In genomic region chr16:88781140-88782077, GRCh38 we compare ENCODE assay signal across 8 cellular contexts. TPM values are rescaled to one million over a fixed set of nuclear protein-coding genes. Genes with fewer than 3 reads are reported as not detected.
DNase-seq lines count a peak whose midpoint lies in the region; ATAC-seq and TF ChIP-seq lines count a peak whose summit lies in the region.

No MANE protein-coding gene starts in this region.

- intact Hi-C loops in CD4-positive, alpha-beta T cell (cut with DNase I, micrococcal nuclease), result loop anchor here in 1 of 2 experiments (1.0 to 2.0 kb wide), 3 partner anchors 21 to 100 kb away; partner anchors contain the start of gene CDT1

- H3K36me3 Mint-ChIP-seq in CD4-positive, alpha-beta T cell (ENCODE audit: low read depth), result no peaks in the 10 kb centered on the region
- peaks cover 15% of the 10 kb centered on the region for H3K36me3 Mint-ChIP-seq in activated CD8-positive, alpha-beta T cell treated with anti-CD3 and anti-CD28 coated beads, Interleukin-2, amount 10 ng/mL, durations not matched to agents 7 days and 5 days (ENCODE audit: low read depth)
- peaks cover 7 to 10% of the 10 kb centered on the region in 2 donors for H3K36me3 Mint-ChIP-seq in stimulated activated naive B cell treated with anti-CD40 and anti-IgM and Interleukin-4, amounts not matched to agents 10 μg/mL and 1 μg/mL and 100 μg/mL, for 72 hours

- peak in 9 of 10 experiments; percentile 40 to 71 (median 59) for DNase-seq in CD4-positive, alpha-beta T cell
- peak; percentile 80 for DNase-seq in activated CD8-positive, alpha-beta T cell treated with anti-CD3 and anti-CD28 coated beads, Interleukin-2, amount 10 ng/mL, durations not matched to agents 7 days and 5 days
- no peak for DNase-seq in stimulated activated naive B cell treated with anti-CD40 and anti-IgM and Interleukin-4, amounts not matched to agents 10 μg/mL and 1 μg/mL and 100 μg/mL, for 72 hours
- DNase-seq in NCI-H2196 treated with DMSO at 0.1 percent for 48 hours (lab: John Stamatoyannopoulos, UW; ENCODE audit: unreplicated experiment) (no peak), HuH-7 (ENCODE audit: low spot score) (no peak)

- CTCF ChIA-PET in CD4-positive, alpha-beta T cell (lab: Charles Lee), result interaction anchor here (1.0 to 7.0 kb wide), 11 partner anchors 15 to 727 kb away, joined by 3 to 58 read pairs (median 3); partner anchors contain the start of genes GALNS and TRAPPC2L
- CTCF ChIA-PET in activated CD8-positive, alpha-beta T cell treated with anti-CD3 and anti-CD28 coated beads, Interleukin-2, amount 10 ng/mL, durations not matched to agents 7 days and 5 days (lab: Charles Lee), result interaction anchor here (0.6 to 3.2 kb wide), 13 partner anchors 9 to 533 kb away, joined by 3 to 14 read pairs (median 6); partner anchors contain the start of genes APRT and CDT1

- peak; percentile 58 for ATAC-seq in CD4-positive, alpha-beta T cell (ENCODE audit: poor library complexity)
- ATAC-seq in HG03432 (IDR thresholded peaks at IDR 0.05; ENCODE audit: unreplicated experiment) (peak; percentile 41), gastroesophageal sphincter (no peak), HG02970 (IDR thresholded peaks at IDR 0.05; ENCODE audit: low FRiP score, unreplicated experiment) (no peak)
- peak; percentile 59 for ATAC-seq in activated CD8-positive, alpha-beta T cell treated with anti-CD3 and anti-CD28 coated beads, Interleukin-2, amount 10 ng/mL, durations not matched to agents 7 days and 5 days
- ATAC-seq in stimulated activated naive B cell treated with anti-CD40 and anti-IgM and Interleukin-4, amounts not matched to agents 10 μg/mL and 1 μg/mL and 100 μg/mL, for 72 hours (replicated peaks), result peak; percentile 48 to 63

- H3K4me3 Mint-ChIP-seq in CD4-positive, alpha-beta T cell, result peak overlapping the region; percentile 88
- peak overlapping the region; percentile 87 for H3K4me3 Mint-ChIP-seq in activated CD8-positive, alpha-beta T cell treated with anti-CD3 and anti-CD28 coated beads, Interleukin-2, amount 10 ng/mL, durations not matched to agents 7 days and 5 days
- H3K4me3 Mint-ChIP-seq in stimulated activated naive B cell treated with anti-CD40 and anti-IgM and Interleukin-4, amounts not matched to agents 10 μg/mL and 1 μg/mL and 100 μg/mL, for 72 hours, result peak overlapping the region; percentile 66 to 86

- peak overlapping the region; percentile 75 for H3K27ac ChIP-seq in CD4-positive, alpha-beta T cell (ENCODE audit: low read depth, low read length)
- peak overlapping the region in 3 of 4 donors; percentile 88 to 99 (median 98) for H3K27ac ChIP-seq in gastroesophageal sphincter

- H3K36me3 ChIP-seq in gastroesophageal sphincter, result no peaks in the 10 kb centered on the region

- 64 to 80% methylated on average over 1 to 6 of the region's 28 CpGs for WGBS in gastroesophageal sphincter (ENCODE audit: low coverage in 1 of 2), 2 donors

- H3K4me1 ChIP-seq in gastroesophageal sphincter, result peaks cover 3 to 92% (median 65%) of the 10 kb centered on the region in 3 donors

- H3K27me3 Mint-ChIP-seq in CD4-positive, alpha-beta T cell, result no peaks in the 10 kb centered on the region
- H3K27me3 Mint-ChIP-seq in activated CD8-positive, alpha-beta T cell treated with anti-CD3 and anti-CD28 coated beads, Interleukin-2, amount 10 ng/mL, durations not matched to agents 7 days and 5 days (ENCODE audit: low read depth), result no peaks in the 10 kb centered on the region
- no peaks in the 10 kb centered on the region for H3K27me3 Mint-ChIP-seq in stimulated activated naive B cell treated with anti-CD40 and anti-IgM and Interleukin-4, amounts not matched to agents 10 μg/mL and 1 μg/mL and 100 μg/mL, for 72 hours

- no peak overlapping the region for H3K4me3 ChIP-seq in gastroesophageal sphincter

- no peak for TF ChIP-seq POLR2A in gastroesophageal sphincter (IDR thresholded peaks at IDR 0.05)

- POLR2A ChIA-PET in CD4-positive, alpha-beta T cell (lab: Charles Lee), result interaction anchor here (0.6 to 5.9 kb wide), 28 partner anchors 8 to 406 kb away, joined by 3 to 39 read pairs (median 5); partner anchors contain the start of genes APRT, GALNS, MVD and TRAPPC2L
- POLR2A ChIA-PET in activated CD8-positive, alpha-beta T cell treated with anti-CD3 and anti-CD28 coated beads, Interleukin-2, amount 10 ng/mL, durations not matched to agents 7 days and 5 days (lab: Charles Lee), result interaction anchor here (0.5 to 2.8 kb wide), 11 partner anchors 11 to 460 kb away, joined by 3 to 13 read pairs (median 4); partner anchors contain the start of genes APRT, CDT1, GALNS and TRAPPC2L

- H3K4me1 Mint-ChIP-seq in CD4-positive, alpha-beta T cell (ENCODE audit: low read depth), result peaks cover 52% of the 10 kb centered on the region
- H3K4me1 Mint-ChIP-seq in activated CD8-positive, alpha-beta T cell treated with anti-CD3 and anti-CD28 coated beads, Interleukin-2, amount 10 ng/mL, durations not matched to agents 7 days and 5 days (ENCODE audit: low read depth), result peaks cover 57% of the 10 kb centered on the region
- peaks cover 50 to 62% of the 10 kb centered on the region in 2 donors for H3K4me1 Mint-ChIP-seq in stimulated activated naive B cell treated with anti-CD40 and anti-IgM and Interleukin-4, amounts not matched to agents 10 μg/mL and 1 μg/mL and 100 μg/mL, for 72 hours

- no peak for TF ChIP-seq CTCF in CD4-positive, alpha-beta T cell (IDR thresholded peaks at IDR 0.05)
- no peak for TF ChIP-seq CTCF in gastroesophageal sphincter (IDR thresholded peaks at IDR 0.05)

- H3K9me3 ChIP-seq in CD4-positive, alpha-beta T cell (ENCODE audit: control insufficient read depth, low read length), result no peaks in the 10 kb centered on the region
- H3K9me3 ChIP-seq in gastroesophageal sphincter, result no peaks in the 10 kb centered on the region

- H3K9me3 Mint-ChIP-seq in CD4-positive, alpha-beta T cell, result no peaks in the 10 kb centered on the region
- no peaks in the 10 kb centered on the region for H3K9me3 Mint-ChIP-seq in activated CD8-positive, alpha-beta T cell treated with anti-CD3 and anti-CD28 coated beads, Interleukin-2, amount 10 ng/mL, durations not matched to agents 7 days and 5 days (ENCODE audit: insufficient read depth)
- H3K9me3 Mint-ChIP-seq in stimulated activated naive B cell treated with anti-CD40 and anti-IgM and Interleukin-4, amounts not matched to agents 10 μg/mL and 1 μg/mL and 100 μg/mL, for 72 hours, result no peaks in the 10 kb centered on the region

- no peaks in the 10 kb centered on the region for H3K27me3 ChIP-seq in CD4-positive, alpha-beta T cell (ENCODE audit: control insufficient read depth, insufficient read depth, low read length)
- H3K27me3 ChIP-seq in gastroesophageal sphincter, result no peaks in the 10 kb centered on the region

- TF ChIP-seq EP300 in gastroesophageal sphincter (IDR thresholded peaks at IDR 0.05), result no peak

- H3K27ac Mint-ChIP-seq in CD4-positive, alpha-beta T cell, result peak overlapping the region; percentile 89
- peak overlapping the region; percentile 92 for H3K27ac Mint-ChIP-seq in activated CD8-positive, alpha-beta T cell treated with anti-CD3 and anti-CD28 coated beads, Interleukin-2, amount 10 ng/mL, durations not matched to agents 7 days and 5 days
- peak overlapping the region; percentile 11 for H3K27ac Mint-ChIP-seq in stimulated activated naive B cell treated with anti-CD40 and anti-IgM and Interleukin-4, amounts not matched to agents 10 μg/mL and 1 μg/mL and 100 μg/mL, for 72 hours

RNA-seq across cellular contexts. Expression of gene PIEZO1, which starts 3.6 kb away (rescaled TPM):
- total RNA-seq in CD4-positive, alpha-beta T cell, result 100 to 1,000 TPM; 142 to 146 TPM
- total RNA-seq in activated CD8-positive, alpha-beta T cell treated with anti-CD3 and anti-CD28 coated beads, Interleukin-2, amount 10 ng/mL, durations not matched to agents 7 days and 5 days, result 100 to 1,000 TPM; 226 to 230 TPM
- total RNA-seq in gastroesophageal sphincter, result 100 to 1,000 TPM; 105 to 248 (median 172) TPM

RNA-seq across cellular contexts. Expression of gene CDT1, which starts 22.2 kb away (rescaled TPM):
- total RNA-seq in CD4-positive, alpha-beta T cell, result 1 to 10 TPM in 1 of 2 experiments, under 1 TPM in 1; 0.47 to 1.0 TPM
- total RNA-seq in activated CD8-positive, alpha-beta T cell treated with anti-CD3 and anti-CD28 coated beads, Interleukin-2, amount 10 ng/mL, durations not matched to agents 7 days and 5 days, result 100 to 1,000 TPM; 126 to 132 TPM
- total RNA-seq in gastroesophageal sphincter, result 1 to 10 TPM in 1 of 4 donors, under 1 TPM in 1, not detected in 2; 0.92 to 2.0 TPM

RNA-seq across cellular contexts. Expression of gene APRT, which starts 30.3 kb away (rescaled TPM):
- total RNA-seq in CD4-positive, alpha-beta T cell, result 100 to 1,000 TPM; 153 to 154 TPM
- total RNA-seq in activated CD8-positive, alpha-beta T cell treated with anti-CD3 and anti-CD28 coated beads, Interleukin-2, amount 10 ng/mL, durations not matched to agents 7 days and 5 days, result 100 to 1,000 TPM; 140 to 141 TPM
- 100 to 1,000 TPM in 2 of 4 donors, 10 to 100 TPM in 2; 64.9 to 103 (median 92.9) TPM for total RNA-seq in gastroesophageal sphincter

Comparison
In these comparisons a context has a peak if more than half of its experiments do, and no peak if none do; other contexts are left out.
1. ATAC-seq: peak in CD4-positive, alpha-beta T cell (single experiment), HG03432 (single experiment), activated CD8-positive, alpha-beta T cell treated with anti-CD3 and anti-CD28 coated beads, Interleukin-2, amount 10 ng/mL, durations not matched to agents 7 days and 5 days (single experiment) and stimulated activated naive B cell treated with anti-CD40 and anti-IgM and Interleukin-4, amounts not matched to agents 10 μg/mL and 1 μg/mL and 100 μg/mL, for 72 hours (2 of 2); none in gastroesophageal sphincter (single experiment) and HG02970 (single experiment).
2. DNase-seq: peak in CD4-positive, alpha-beta T cell (9 of 10) and activated CD8-positive, alpha-beta T cell treated with anti-CD3 and anti-CD28 coated beads, Interleukin-2, amount 10 ng/mL, durations not matched to agents 7 days and 5 days (single experiment); none in stimulated activated naive B cell treated with anti-CD40 and anti-IgM and Interleukin-4, amounts not matched to agents 10 μg/mL and 1 μg/mL and 100 μg/mL, for 72 hours (single experiment), NCI-H2196 treated with DMSO at 0.1 percent for 48 hours (single experiment) and HuH-7 (single experiment).
3. H3K27ac Mint-ChIP-seq: peak in every context shown above with its lines; median percentile 92 in activated CD8-positive, alpha-beta T cell treated with anti-CD3 and anti-CD28 coated beads, Interleukin-2, amount 10 ng/mL, durations not matched to agents 7 days and 5 days; 89 in CD4-positive, alpha-beta T cell; 11 in stimulated activated naive B cell treated with anti-CD40 and anti-IgM and Interleukin-4, amounts not matched to agents 10 μg/mL and 1 μg/mL and 100 μg/mL, for 72 hours.
4. RNA of gene CDT1, which starts 22.2 kb away (total RNA-seq): 126 to 132 TPM in activated CD8-positive, alpha-beta T cell treated with anti-CD3 and anti-CD28 coated beads, Interleukin-2, amount 10 ng/mL, durations not matched to agents 7 days and 5 days; 0.47 to 1.0 TPM in CD4-positive, alpha-beta T cell and 0.92 to 2.0 TPM in gastroesophageal sphincter; every median in the first group is over 10 times any median in the second.
5. Peak in every context shown above with its lines, with median percentiles within 50 percentile points of each other: H3K4me3 Mint-ChIP-seq.